Comparison of ENCODE assay signal across 9 cellular contexts in the genomic region with DNA sequence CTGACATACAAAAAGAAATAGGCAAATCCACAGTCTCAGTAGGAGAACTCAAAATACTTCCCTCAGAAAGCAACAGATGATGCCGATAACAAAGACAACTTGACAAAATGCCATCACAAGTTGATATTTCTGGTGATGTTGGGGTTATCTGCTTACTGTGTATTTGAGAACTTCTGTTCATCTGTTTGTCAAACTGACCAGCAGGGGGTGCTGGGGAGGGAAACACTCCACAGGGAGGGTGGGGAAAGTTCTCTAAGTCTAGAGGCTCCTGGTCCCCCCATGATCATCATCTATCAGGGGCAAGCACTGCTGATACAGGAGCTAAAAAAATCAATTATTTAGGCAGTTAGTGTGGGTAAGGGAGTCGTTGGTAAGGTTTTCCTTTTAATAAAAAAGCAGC. TPM values are rescaled to one million over a fixed set of nuclear protein-coding genes. Genes with fewer than 3 reads are reported as not detected.
A peak's percentile ranks its signal among the peaks of the same experiment; 100 is the strongest.
DNase-seq lines count a peak whose midpoint lies in the region; ATAC-seq, FAIRE-seq and TF ChIP-seq lines count a peak whose summit lies in the region.
"Had no signal": no experiment of that assay in that cellular context is flagged by ENCODE, and none has a peak within 500 bp of the region (broad histone marks: within the 10 kb centered on the region; RNA-seq: fewer than 3 reads in every experiment).

No MANE protein-coding gene starts in this region.

- H3K36me3 ChIP-seq in MM.1S (replicated peaks; ENCODE audit: insufficient read depth, low read length) (no peaks in the 10 kb centered on the region), GM12878 (ENCODE audit: control insufficient read depth in 2 of 2, insufficient read depth in 2 of 2, low read length in 1 of 2) (no peaks in the 10 kb centered on the region)

- H3K9ac ChIP-seq in MM.1S (ENCODE audit: low read length) (peak overlapping the region; percentile 16; the same call in 1 of the 2 replicates), GM12878 (ENCODE audit: control insufficient read depth, insufficient read depth, low read length) (no peak overlapping the region)

- POLR2A ChIA-PET in GM12878 (lab: Charles Lee), result no interaction called here

- peak overlapping the region; percentile 22; the same call in 1 of the 2 replicates for H3K4me3 ChIP-seq in MM.1S (ENCODE audit: low read length)
- no peak overlapping the region for H3K4me3 ChIP-seq in GM12878

- H3K4me1 ChIP-seq in MM.1S (ENCODE audit: low read length) (peaks cover 6% of the 10 kb centered on the region), GM12878 (ENCODE audit: control insufficient read depth, insufficient read depth, low read length) (peaks cover 3% of the 10 kb centered on the region; the same call in 1 of the 2 replicates)

- BruUV-seq in GM12878 (replicated peaks; lab: Mats Ljungman, UMichigan), result no TSS peak

- no peaks in the 10 kb centered on the region for H3K9me2 ChIP-seq in MM.1S (replicated peaks; ENCODE audit: insufficient read depth, low read length)

- no peaks in the 10 kb centered on the region for H3K36me3 Mint-ChIP-seq in T-helper 2 cell treated with Interferon-gamma antibody and Interleukin-4, amounts not matched to agents 5 μg/mL and 100 μg/mL, for 36 hours (ENCODE audit: low read depth)

- no peaks in the 10 kb centered on the region for H3K9me3 ChIP-seq in MM.1S (replicated peaks; ENCODE audit: insufficient read depth, low read length)
- H3K9me3 ChIP-seq in GM12878 (replicated peaks; ENCODE audit: control insufficient read depth, insufficient read depth, low read length), result no peaks in the 10 kb centered on the region

- TF ChIP-seq POLR2A in GM12878 (IDR thresholded peaks at IDR 0.05; ENCODE audit: low read depth, low read length), result no peak

- peaks cover 4% of the 10 kb centered on the region; the same call in 1 of the 2 replicates for H3F3A ChIP-seq in MM.1S (ENCODE audit: insufficient read depth, low read length)

- H3K79me2 ChIP-seq in MM.1S (ENCODE audit: low read length) (no peaks in the 10 kb centered on the region), GM12878 (ENCODE audit: control insufficient read depth, insufficient read depth, low read length) (no peaks in the 10 kb centered on the region)

- H3K4me1 Mint-ChIP-seq in T-helper 2 cell treated with Interferon-gamma antibody and Interleukin-4, amounts not matched to agents 5 μg/mL and 100 μg/mL, for 36 hours (ENCODE audit: low read depth), result no peaks in the 10 kb centered on the region

- H3K27me3 Mint-ChIP-seq in T-helper 2 cell treated with Interferon-gamma antibody and Interleukin-4, amounts not matched to agents 5 μg/mL and 100 μg/mL, for 36 hours (ENCODE audit: low read depth), result no peaks in the 10 kb centered on the region
- H3K27me3 Mint-ChIP-seq: dendritic cell treated with granulocyte-macrophage colony-stimulating factor and Interleukin-4, amounts not matched to agents 40 ng/mL and 50 ng/mL, for 4 days had no signal

- CTCF ChIA-PET in GM12878 (lab: Yijun Ruan, JAX), result interaction anchor here (0.7 to 5.2 kb wide), 10 partner anchors 11 to 200 kb away, joined by 3 to 35 read pairs (median 5); no protein-coding TSS in a partner anchor

- DNase-seq in GM19239 (ENCODE audit: insufficient read length, low spot score) (peak; percentile 21), MM.1S (peak; percentile 61), GM12878 (ENCODE audit: low read depth, low spot score) (peak; percentile 2), myocyte (ENCODE audit: low read depth) (peak; percentile 24), anterior cingulate cortex (lab: John Stamatoyannopoulos, UW) (no peak)
- no peak for DNase-seq in T-helper 2 cell treated with Interferon-gamma antibody and Interleukin-4, amounts not matched to agents 5 μg/mL and 100 μg/mL, for 36 hours (ENCODE audit: low spot score)

- intact Hi-C loops in GM12878 (cut with micrococcal nuclease; ENCODE audit: unreplicated experiment), result loop anchor here (1.0 kb wide), 3 partner anchors 100 to 200 kb away; no protein-coding TSS in a partner anchor

- SMC1A ChIA-PET in GM12878 (lab: Charles Lee; ENCODE audit: uncharacterized antibody, unreplicated experiment), result interaction anchor here (0.6 to 1.0 kb wide), 4 partner anchors 99 to 207 kb away, joined by 3 to 5 read pairs (median 4); no protein-coding TSS in a partner anchor

- no peak overlapping the region for H3K27ac Mint-ChIP-seq in T-helper 2 cell treated with Interferon-gamma antibody and Interleukin-4, amounts not matched to agents 5 μg/mL and 100 μg/mL, for 36 hours
- H3K27ac Mint-ChIP-seq: dendritic cell treated with granulocyte-macrophage colony-stimulating factor and Interleukin-4, amounts not matched to agents 40 ng/mL and 50 ng/mL, for 4 days had no signal

- 21% methylated on average over 2 of the region's 2 CpGs for WGBS in GM12878 (ENCODE audit: insufficient coverage, insufficient replicate concordance, low lambda C conversion rate, missing lambda C conversion rate)

- no peak overlapping the region for H3K27ac ChIP-seq in C4-2B
- H3K27ac ChIP-seq in MM.1S (ENCODE audit: low read length), result peak overlapping the region; percentile 51; the same call in 1 of the 2 replicates
- no peak overlapping the region for H3K27ac ChIP-seq in GM12878 (ENCODE audit: control insufficient read depth, insufficient read depth)

- FAIRE-seq in GM19239 (lab: Jason Lieb, UNC), result peak; percentile 76
- peak; percentile 13 for FAIRE-seq in GM12878 (lab: Jason Lieb, UNC)

- no peak overlapping the region for H3K4me3 Mint-ChIP-seq in T-helper 2 cell treated with Interferon-gamma antibody and Interleukin-4, amounts not matched to agents 5 μg/mL and 100 μg/mL, for 36 hours
- H3K4me3 Mint-ChIP-seq: dendritic cell treated with granulocyte-macrophage colony-stimulating factor and Interleukin-4, amounts not matched to agents 40 ng/mL and 50 ng/mL, for 4 days had no signal

- H3K9me3 Mint-ChIP-seq in T-helper 2 cell treated with Interferon-gamma antibody and Interleukin-4, amounts not matched to agents 5 μg/mL and 100 μg/mL, for 36 hours, result no peaks in the 10 kb centered on the region
- H3K9me3 Mint-ChIP-seq: dendritic cell treated with granulocyte-macrophage colony-stimulating factor and Interleukin-4, amounts not matched to agents 40 ng/mL and 50 ng/mL, for 4 days had no signal

- TF ChIP-seq RAD21 in GM12878 (IDR thresholded peaks at IDR 0.05; ENCODE audit: insufficient read depth, low read depth, low read length), result peak; percentile 53

- H4K20me1 ChIP-seq in MM.1S (ENCODE audit: insufficient read depth, low read length) (no peaks in the 10 kb centered on the region), GM12878 (ENCODE audit: control insufficient read depth, insufficient read depth) (no peaks in the 10 kb centered on the region)

- no peak for TF ChIP-seq EP300 in GM12878 (IDR thresholded peaks at IDR 0.05; ENCODE audit: borderline replicate concordance in 1 of 2, control insufficient read depth in 1 of 2, low read depth in 2 of 2, low read length in 2 of 2)

- RAD21 ChIA-PET in GM12878 (lab: Charles Lee; ENCODE audit: unreplicated experiment), result interaction anchor here (2.4 kb wide), 1 partner anchor 100 kb away, joined by 10 read pairs; no protein-coding TSS in a partner anchor

- H3K4me2 ChIP-seq in MM.1S (ENCODE audit: low read depth, low read length) (peak overlapping the region; percentile 36), GM12878 (ENCODE audit: control insufficient read depth, insufficient read depth) (no peak overlapping the region)

- peak overlapping the region; percentile 15 for H2AFZ ChIP-seq in MM.1S (ENCODE audit: low read length)
- H2AFZ ChIP-seq in GM12878 (ENCODE audit: control insufficient read depth, low read depth, low read length), result no peak overlapping the region

- no peaks in the 10 kb centered on the region for H3K27me3 ChIP-seq in MM.1S (replicated peaks; ENCODE audit: insufficient read depth, low read length)
- no peaks in the 10 kb centered on the region for H3K27me3 ChIP-seq in GM12878 (replicated peaks in 1 of 2; ENCODE audit: control insufficient read depth in 2 of 2, insufficient read depth in 2 of 2, low read length in 1 of 2)

- TF ChIP-seq CTCF in C4-2B (conservative IDR thresholded peaks at IDR 0.05) (peak; percentile 67), MM.1S (IDR thresholded peaks at IDR 0.05; ENCODE audit: low read length) (peak; percentile 74), GM12878 (IDR thresholded peaks at IDR 0.05 in 2 of 3, conservative IDR thresholded peaks at IDR 0.05 in 1 of 3; ENCODE audit: control insufficient read depth in 2 of 3, extremely low read depth in 1 of 3, insufficient read depth in 1 of 3, low read depth in 3 of 3, low read length in 3 of 3) (peak; percentile 46 to 60 (median 51))

- in situ Hi-C loops in GM12878 (cut with MboI), result no loop called here

- ATAC-seq in GM12878 (peak; percentile 92), GM21786 (IDR thresholded peaks at IDR 0.05; ENCODE audit: unreplicated experiment) (no peak)

TF ChIP-seq in GM12878, 131 proteins besides CTCF, POLR2A, EP300 and RAD21 (continues in another document):
- no peak for TF ChIP-seq TCF7 (IDR thresholded peaks at IDR 0.05; ENCODE audit: borderline replicate concordance)
- TF ChIP-seq SP1 (IDR thresholded peaks at IDR 0.05; ENCODE audit: low read depth, low read length), result no peak
- TF ChIP-seq KDM1A (IDR thresholded peaks at IDR 0.05; ENCODE audit: borderline replicate concordance), result no peak

RNA-seq across cellular contexts. Expression of a gene that starts 19.2 kb away (rescaled TPM):
- not detected in 2 replicates for total RNA-seq in GM12878 (2013; cell fraction: nucleolus; rRNA removed)
- total RNA-seq in GM12878 (2014; rRNA removed) (not detected in 2 replicates), GM12878 (2014; rRNA removed; fragmentation: Illumina TruSeq; extraction: Trizol) (not detected in 2 replicates), GM12878 (2021) (not detected in 2 replicates), myocyte (not detected in 2 replicates)
- not detected for polyA plus RNA-seq in GM12878 (2011; ENCODE audit: low read depth)
- polyA plus RNA-seq in GM12878 (2011; rRNA removed) (not detected in 2 replicates), GM12878 (2014; fragmentation: Illumina TruSeq; extraction: Trizol) (not detected in 2 replicates), GM12878 (2014; fragmentation: Nextera tagmentation; extraction: Ambion mirVana) (not detected), GM12878 (2014; rRNA removed) (not detected in 2 replicates), GM12878 (2016; fragmentation: Nextera tagmentation; extraction: Ambion mirVana) (not detected)
- not detected in 2 replicates for polyA plus RNA-seq in GM12878 (2011; cell fraction: cytosol; rRNA removed)
- not detected in 2 replicates for polyA plus RNA-seq in GM12878 (2011; cell fraction: nucleus; rRNA removed)
- polyA plus RNA-seq in GM12878 (2012), result not detected in 2 replicates
- polyA minus RNA-seq in GM12878 (2011; rRNA and poly(A)+ RNA removed), result not detected in 2 replicates
- not detected in 2 replicates for polyA minus RNA-seq in GM12878 (2011; cell fraction: cytosol; rRNA and poly(A)+ RNA removed)
- not detected in 2 replicates for polyA minus RNA-seq in GM12878 (2011; cell fraction: nucleus; rRNA and poly(A)+ RNA removed)
- not detected for polyA plus RNA-seq in myocyte (2012)

Comparison
In these comparisons a context has a peak if more than half of its experiments do, and no peak if none do; other contexts are left out.
1. DNase-seq: peak in GM19239 (single experiment), MM.1S (single experiment), GM12878 (single experiment) and myocyte (single experiment); none in T-helper 2 cell treated with Interferon-gamma antibody and Interleukin-4, amounts not matched to agents 5 μg/mL and 100 μg/mL, for 36 hours (single experiment) and anterior cingulate cortex (0 of 58).
2. Peak in every context shown above with its lines, with median percentiles within 50 percentile points of each other: CTCF ChIP-seq.